In genomic region chr11:74418509-74418895, GRCh38 we compare ENCODE assay signal across 7 cellular contexts. TPM values are rescaled to one million over a fixed set of nuclear protein-coding genes. Genes with fewer than 3 reads are reported as not detected.
DNase-seq lines count a peak whose midpoint lies in the region; ATAC-seq and TF ChIP-seq lines count a peak whose summit lies in the region.

No MANE protein-coding gene starts in this region.

- DNase-seq in HCT116 (ENCODE audit: low read depth, low spot score) (no peak), NCI-H748 treated with DMSO at 0.1 percent for 48 hours (lab: John Stamatoyannopoulos, UW) (peak; percentile 46), epithelial cell of prostate (ENCODE audit: low read depth, low spot score) (no peak), gastrocnemius medialis (no peak), 8988T (no peak)

- ATAC-seq in HCT116 (no peak), gastrocnemius medialis (peak; percentile 50 to 75), HG03457 (IDR thresholded peaks at IDR 0.05; ENCODE audit: unreplicated experiment) (no peak), GM18517 (IDR thresholded peaks at IDR 0.05; ENCODE audit: unreplicated experiment) (no peak)

- H3K27me3 ChIP-seq in HCT116 (ENCODE audit: insufficient read depth, low read length), result no peaks in the 10 kb centered on the region
- no peaks in the 10 kb centered on the region for H3K27me3 ChIP-seq in gastrocnemius medialis

- TF ChIP-seq POLR2A in HCT116 (IDR thresholded peaks at IDR 0.05; ENCODE audit: borderline replicate concordance, extremely low read depth, insufficient read depth, insufficient read length) (no peak), gastrocnemius medialis (IDR thresholded peaks at IDR 0.05) (no peak)

- intact Hi-C loops in HCT116 (cut with micrococcal nuclease), result no loop called here
- intact Hi-C loops in gastrocnemius medialis (cut with DNase I; ENCODE audit: low total_unique reads), result no loop called here

- no peak for TF ChIP-seq RAD21 in HCT116 (IDR thresholded peaks at IDR 0.05; ENCODE audit: low read depth)

- no peak overlapping the region for H3K4me3 ChIP-seq in HCT116 (replicated peaks in 1 of 2; ENCODE audit: low read depth in 1 of 2, low read length in 2 of 2)
- no peak overlapping the region for H3K4me3 ChIP-seq in gastrocnemius medialis

- peak overlapping the region; percentile 38 for H3K4me2 ChIP-seq in HCT116 (ENCODE audit: low read length)

- no peaks in the 10 kb centered on the region for H3K9me2 ChIP-seq in HCT116 (ENCODE audit: insufficient read depth)

- no peak overlapping the region for H2AFZ ChIP-seq in HCT116 (ENCODE audit: low read depth, low read length, poor library complexity, severe bottlenecking)

- in situ Hi-C loops in gastrocnemius medialis (cut with MboI; ENCODE audit: low sequenced_read_pairs in 4 of 4), result no loop called here

- H3K27ac ChIP-seq in HCT116 (ENCODE audit: low read depth, low read length) (peak overlapping the region; percentile 6; the same call in 1 of the 2 replicates), epithelial cell of prostate (peak overlapping the region; percentile 23), gastrocnemius medialis (peak overlapping the region; percentile 3 to 40 (median 23))

- no peaks in the 10 kb centered on the region for H3K79me2 ChIP-seq in HCT116 (ENCODE audit: insufficient read depth, low read length)

- H3K9me3 ChIP-seq in HCT116 (ENCODE audit: control insufficient read depth in 1 of 2, insufficient read depth in 1 of 2, low read depth in 1 of 2, low read length in 2 of 2), result no peaks in the 10 kb centered on the region
- H3K9me3 ChIP-seq in gastrocnemius medialis, result no peaks in the 10 kb centered on the region

- H3K36me3 ChIP-seq in HCT116 (ENCODE audit: control insufficient read depth in 1 of 2, insufficient read depth in 2 of 2, low read length in 2 of 2) (no peaks in the 10 kb centered on the region), gastrocnemius medialis (no peaks in the 10 kb centered on the region)

- no peak for TF ChIP-seq CTCF in HCT116 (IDR thresholded peaks at IDR 0.05 in 2 of 3, conservative IDR thresholded peaks at IDR 0.05 in 1 of 3; ENCODE audit: borderline replicate concordance in 1 of 3, insufficient read depth in 1 of 3, low read depth in 2 of 3, low read length in 2 of 3)
- no peak for TF ChIP-seq CTCF in gastrocnemius medialis (IDR thresholded peaks at IDR 0.05 in 4 of 5, conservative IDR thresholded peaks at IDR 0.05 in 1 of 5)

- H3K4me1 ChIP-seq in HCT116 (ENCODE audit: control insufficient read depth in 1 of 2, insufficient read depth in 2 of 2, low read length in 2 of 2) (peaks cover 24 to 31% of the 10 kb centered on the region in 2 experiments), gastrocnemius medialis (no peaks in the 10 kb centered on the region)

- CTCF ChIA-PET in HCT116 (lab: Charles Lee), result interaction anchor here (0.9 kb wide), 2 partner anchors 31 to 35 kb away, joined by 3 read pairs; no protein-coding TSS in a partner anchor

- RAD21 ChIA-PET in HCT116 (lab: Charles Lee; ENCODE audit: low non-redundant PET in 1 of 2, low total read pairs in 2 of 2, uncharacterized antibody in 2 of 2, unreplicated experiment in 2 of 2), result no interaction called here

- POLR2A ChIA-PET in HCT116 (lab: Charles Lee), result no interaction called here

- no peak overlapping the region for H3K9ac ChIP-seq in HCT116 (ENCODE audit: low read length)

- BruUV-seq in HCT116 (replicated peaks; lab: Mats Ljungman, UMichigan), result no TSS peak

- H4K20me1 ChIP-seq in HCT116 (ENCODE audit: insufficient read depth), result no peaks in the 10 kb centered on the region

TF ChIP-seq in HCT116, 20 proteins besides CTCF, POLR2A, EP300 and RAD21:
- no peak for TF ChIP-seq YY1 (IDR thresholded peaks at IDR 0.05; ENCODE audit: extremely low read depth, insufficient replicate concordance, low read depth, low read length)
- TF ChIP-seq CEBPB (IDR thresholded peaks at IDR 0.05; ENCODE audit: low read depth), result peak; percentile 65; the same call in 1 of the 2 replicates
- no peak for TF ChIP-seq REST (IDR thresholded peaks at IDR 0.05; ENCODE audit: low read depth)
- peak; percentile 58; the same call in 1 of the 2 replicates for TF ChIP-seq SRF (IDR thresholded peaks at IDR 0.05; ENCODE audit: low read depth)
- TF ChIP-seq ZFX (IDR thresholded peaks at IDR 0.05), result no peak
- no peak for TF ChIP-seq EZH2phosphoT487 (IDR thresholded peaks at IDR 0.05; ENCODE audit: borderline replicate concordance)
- peak; percentile 88 for TF ChIP-seq FOSL1 (IDR thresholded peaks at IDR 0.05; ENCODE audit: low read depth)
- no peak for TF ChIP-seq SIN3A (IDR thresholded peaks at IDR 0.05; ENCODE audit: low read depth)
- 0 out of 2 replicates have a peak, but pooled peaks have one; percentile 18 for TF ChIP-seq EGR1 (IDR thresholded peaks at IDR 0.05; ENCODE audit: low read depth)
- TF ChIP-seq MAX (IDR thresholded peaks at IDR 0.05), result peak; percentile 20; the same call in 1 of the 2 replicates
- TF ChIP-seq SP1 (IDR thresholded peaks at IDR 0.05; ENCODE audit: low read depth), result peak; percentile 55
- peak; percentile 78 for TF ChIP-seq JUND (IDR thresholded peaks at IDR 0.05)
- TF ChIP-seq, protein P1, sequence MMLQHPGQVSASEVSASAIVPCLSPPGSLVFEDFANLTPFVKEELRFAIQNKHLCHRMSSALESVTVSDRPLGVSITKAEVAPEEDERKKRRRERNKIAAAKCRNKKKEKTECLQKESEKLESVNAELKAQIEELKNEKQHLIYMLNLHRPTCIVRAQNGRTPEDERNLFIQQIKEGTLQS (IDR thresholded peaks at IDR 0.05), result 0 out of 2 replicates have a peak, but pooled peaks have one; percentile 44
- no peak for TF ChIP-seq POLR2AphosphoS5 (IDR thresholded peaks at IDR 0.05; ENCODE audit: low read depth, low read length)

RNA-seq across cellular contexts. Expression of gene PGM2L1, which starts 20.3 kb away (rescaled TPM):
- total RNA-seq in HCT116 (2021; ENCODE audit: unreplicated experiment), result 4.9 TPM
- polyA plus RNA-seq in HCT116 (2012), result 1.1 and 1.3 TPM in 2 replicates
- total RNA-seq in gastrocnemius medialis, result 1 to 10 TPM; 3.7 to 9.7 (median 7.9) TPM

RNA-seq across cellular contexts. Expression of gene KCNE3, which starts 48.8 kb away (rescaled TPM):
- total RNA-seq in HCT116 (2021; ENCODE audit: unreplicated experiment) (not detected), gastrocnemius medialis (1 to 10 TPM in 2 of 4 donors, under 1 TPM in 2; 0.24 to 2.8 (median 1.1) TPM)
- polyA plus RNA-seq in HCT116 (2012), result not detected in 2 replicates

Comparison
In these comparisons a context has a peak if more than half of its experiments do, and no peak if none do; other contexts are left out.
1. ATAC-seq: peak in gastrocnemius medialis (2 of 2); none in HCT116 (single experiment), HG03457 (single experiment) and GM18517 (single experiment).
2. Peak in every context shown above with its lines, with median percentiles within 50 percentile points of each other: H3K27ac ChIP-seq.